ENCODE assay signal across 8 cellular contexts in genomic region chr2:160269803-160270570, GRCh38.
DNase-seq lines count a peak whose midpoint lies in the region; ATAC-seq and TF ChIP-seq lines count a peak whose summit lies in the region.

No MANE protein-coding gene starts in this region.

- H3K9ac ChIP-seq in HUES64 (ENCODE audit: low read depth, low read length) (peak overlapping the region; percentile 83), SK-N-SH (no peak overlapping the region)

- peak overlapping the region; percentile 15; the same call in 1 of the 2 replicates for H3K4me2 ChIP-seq in SK-N-SH

- H3K36me3 ChIP-seq in HUES64 (ENCODE audit: insufficient read depth, low read length) (peaks cover 12% of the 10 kb centered on the region), SK-N-SH (replicated peaks in 1 of 2; ENCODE audit: control insufficient read depth in 1 of 2, insufficient read depth in 2 of 2, low read length in 1 of 2) (peaks cover 42 to 45% of the 10 kb centered on the region in 2 experiments), cardiac muscle cell (peaks cover 3% of the 10 kb centered on the region), ovary (no peaks in the 10 kb centered on the region), thoracic aorta (no peaks in the 10 kb centered on the region)

- CTCF ChIA-PET in SK-N-SH (lab: Yijun Ruan, JAX): interaction anchor here (0.7 to 2.5 kb wide), 14 partner anchors 9 to 724 kb away, joined by 3 to 14 read pairs (median 4); no protein-coding TSS in a partner anchor

- H3K27ac Mint-ChIP-seq in activated naive CD8-positive, alpha-beta T cell treated with anti-CD3 and anti-CD28 coated beads, Interleukin-2, amount 10 ng/mL, durations not matched to agents 7 days and 5 days: peak overlapping the region; percentile 67

- POLR2A ChIA-PET in SK-N-SH (lab: Yijun Ruan, JAX): no interaction called here
- POLR2A ChIA-PET in activated naive CD8-positive, alpha-beta T cell treated with anti-CD3 and anti-CD28 coated beads, Interleukin-2, amount 10 ng/mL, durations not matched to agents 7 days and 5 days (lab: Charles Lee): interaction anchor here (1.2 kb wide), 1 partner anchor 18 kb away, joined by 3 read pairs; no protein-coding TSS in a partner anchor

- no peak overlapping the region for H2AFZ ChIP-seq in SK-N-SH (ENCODE audit: low read depth)

- H3K4me3 ChIP-seq in HUES64 (ENCODE audit: low read length) (peak overlapping the region; percentile 53), SK-N-SH (ENCODE audit: low read depth in 2 of 2, low read length in 1 of 2) (peak overlapping the region in 1 of 2 experiments; percentile 17; a peak in 1 of 4 replicates), cardiac muscle cell (peak overlapping the region; percentile 26), ovary (peak overlapping the region; percentile 46), thoracic aorta (peak overlapping the region; percentile 77)

- TF ChIP-seq EP300 in SK-N-SH (IDR thresholded peaks at IDR 0.05; ENCODE audit: borderline replicate concordance in 1 of 2, low read depth in 1 of 2, low read length in 1 of 2): peak in 1 of 2 experiments; percentile 21; a peak in 1 of 4 replicates
- TF ChIP-seq EP300 in ovary (IDR thresholded peaks at IDR 0.05): peak; percentile 30

- no peaks in the 10 kb centered on the region for H4K20me1 ChIP-seq in SK-N-SH (ENCODE audit: insufficient read depth)

- peak overlapping the region; percentile 82 for H3K27ac ChIP-seq in HUES64 (ENCODE audit: low read depth, low read length)
- peak overlapping the region in 1 of 2 experiments; percentile 56; a peak in 3 of 4 replicates for H3K27ac ChIP-seq in SK-N-SH (ENCODE audit: low read depth in 2 of 2, low read length in 1 of 2)
- H3K27ac ChIP-seq in cardiac muscle cell: peak overlapping the region; percentile 100
- peak overlapping the region; percentile 47 to 94 for H3K27ac ChIP-seq in ovary
- H3K27ac ChIP-seq in thoracic aorta: peak overlapping the region; percentile 96 to 98

- H3K4me1 ChIP-seq in HUES64 (ENCODE audit: insufficient read depth, low read length) (peaks cover 26% of the 10 kb centered on the region), SK-N-SH (ENCODE audit: control insufficient read depth in 1 of 2, insufficient read depth in 2 of 2, low read depth in 1 of 2, low read length in 1 of 2) (peaks cover 6 to 14% of the 10 kb centered on the region in 2 experiments), cardiac muscle cell (ENCODE audit: low read depth) (peaks cover 67% of the 10 kb centered on the region), ovary (ENCODE audit: insufficient read depth) (peaks cover 11% of the 10 kb centered on the region), thoracic aorta (ENCODE audit: control insufficient read depth in 1 of 2, low read depth in 2 of 2) (peaks cover 27 to 40% of the 10 kb centered on the region in 2 donors)

- H3K36me3 Mint-ChIP-seq in activated naive CD8-positive, alpha-beta T cell treated with anti-CD3 and anti-CD28 coated beads, Interleukin-2, amount 10 ng/mL, durations not matched to agents 7 days and 5 days: peaks cover 30% of the 10 kb centered on the region

- no peaks in the 10 kb centered on the region for H3K9me2 ChIP-seq in SK-N-SH

- TF ChIP-seq CTCF in SK-N-SH (IDR thresholded peaks at IDR 0.05) (peak; percentile 41), cardiac muscle cell (IDR thresholded peaks at IDR 0.05; ENCODE audit: low read depth, low read length) (peak; percentile 68), ovary (IDR thresholded peaks at IDR 0.05) (peak; percentile 50 to 88 (median 84)), thoracic aorta (IDR thresholded peaks at IDR 0.05) (peak; percentile 66)

- H3K79me2 ChIP-seq in SK-N-SH (ENCODE audit: insufficient read depth): no peaks in the 10 kb centered on the region

- peaks cover 22% of the 10 kb centered on the region for H3K4me1 Mint-ChIP-seq in activated naive CD8-positive, alpha-beta T cell treated with anti-CD3 and anti-CD28 coated beads, Interleukin-2, amount 10 ng/mL, durations not matched to agents 7 days and 5 days

- peaks cover 5% of the 10 kb centered on the region for H3K27me3 Mint-ChIP-seq in activated naive CD8-positive, alpha-beta T cell treated with anti-CD3 and anti-CD28 coated beads, Interleukin-2, amount 10 ng/mL, durations not matched to agents 7 days and 5 days

- H3K9me3 ChIP-seq in HUES64 (ENCODE audit: insufficient read depth, low read depth, low read length) (no peaks in the 10 kb centered on the region), SK-N-SH (no peaks in the 10 kb centered on the region), cardiac muscle cell (ENCODE audit: low read depth) (no peaks in the 10 kb centered on the region), ovary (no peaks in the 10 kb centered on the region), thoracic aorta (no peaks in the 10 kb centered on the region)

- intact Hi-C loops in ovary (cut with DNase I): loop anchor here in 1 of 4 donors (10.0 kb wide), 1 partner anchor 155 kb away; no protein-coding TSS in a partner anchor

- peaks cover 45% of the 10 kb centered on the region for H3F3A ChIP-seq in SK-N-SH (replicated peaks; ENCODE audit: insufficient read depth)

- peak overlapping the region; percentile 76 for H3K4me3 Mint-ChIP-seq in activated naive CD8-positive, alpha-beta T cell treated with anti-CD3 and anti-CD28 coated beads, Interleukin-2, amount 10 ng/mL, durations not matched to agents 7 days and 5 days

- TF ChIP-seq RAD21 in SK-N-SH (IDR thresholded peaks at IDR 0.05; ENCODE audit: low read length): no peak

- DNase-seq in DMS 273 (lab: John Stamatoyannopoulos, UW; ENCODE audit: unreplicated experiment) (peak; percentile 93), SK-N-SH (peak; percentile 76), cardiac muscle cell (ENCODE audit: low read depth in 1 of 2, low spot score in 1 of 2) (peak; percentile 97 to 98), ovary (peak; percentile 94 to 97 (median 95)), thoracic aorta (ENCODE audit: low spot score) (peak; percentile 59)
- peak; percentile 72 for DNase-seq in activated naive CD8-positive, alpha-beta T cell treated with anti-CD3 and anti-CD28 coated beads, Interleukin-2, amount 10 ng/mL, durations not matched to agents 7 days and 5 days

- ATAC-seq in GM21515 (IDR thresholded peaks at IDR 0.05; ENCODE audit: unreplicated experiment) (peak; percentile 87), thoracic aorta (ENCODE audit: insufficient number of reproducible peaks, low FRiP score, low read depth) (peak; percentile 83)
- ATAC-seq in activated naive CD8-positive, alpha-beta T cell treated with anti-CD3 and anti-CD28 coated beads, Interleukin-2, amount 10 ng/mL, durations not matched to agents 7 days and 5 days (ENCODE audit: low read depth): peak; percentile 87

- TF ChIP-seq POLR2A in ovary (IDR thresholded peaks at IDR 0.05): peak; percentile 32

- H3K27me3 ChIP-seq in HUES64 (ENCODE audit: insufficient read depth, low read length): peaks cover 11% of the 10 kb centered on the region
- H3K27me3 ChIP-seq in SK-N-SH (ENCODE audit: insufficient read depth): no peaks in the 10 kb centered on the region
- H3K27me3 ChIP-seq in cardiac muscle cell: no peaks in the 10 kb centered on the region
- no peaks in the 10 kb centered on the region for H3K27me3 ChIP-seq in ovary
- H3K27me3 ChIP-seq in thoracic aorta (replicated peaks; ENCODE audit: insufficient read depth): no peaks in the 10 kb centered on the region

- WGBS in HUES64: 3% methylated on average over 53 of the region's 53 CpGs
- WGBS in SK-N-SH (ENCODE audit: low lambda C conversion rate): 65% methylated on average over 33 of the region's 53 CpGs
- 0 to 1% (median 1%) methylated on average over 41 to 53 of the region's 53 CpGs for WGBS in ovary, 3 donors

- H3K9me3 Mint-ChIP-seq in activated naive CD8-positive, alpha-beta T cell treated with anti-CD3 and anti-CD28 coated beads, Interleukin-2, amount 10 ng/mL, durations not matched to agents 7 days and 5 days: no peaks in the 10 kb centered on the region

TF ChIP-seq in SK-N-SH, 30 proteins besides CTCF, POLR2A, EP300 and RAD21 (continues in another document):
- no peak for TF ChIP-seq RFX5 (IDR thresholded peaks at IDR 0.05; ENCODE audit: low read length)
- peak; percentile 54 for TF ChIP-seq NFIC (IDR thresholded peaks at IDR 0.05; ENCODE audit: borderline replicate concordance)
- TF ChIP-seq REST (IDR thresholded peaks at IDR 0.05; ENCODE audit: low read depth, low read length): no peak
- TF ChIP-seq MAX (IDR thresholded peaks at IDR 0.05; ENCODE audit: low read depth): peak; percentile 65; the same call in 1 of the 2 replicates
- TF ChIP-seq RCOR1 (IDR thresholded peaks at IDR 0.05; ENCODE audit: low read length): no peak
- no peak for TF ChIP-seq MXI1 (IDR thresholded peaks at IDR 0.05; ENCODE audit: low read depth, low read length)
- no peak for TF ChIP-seq MEF2A (IDR thresholded peaks at IDR 0.05; ENCODE audit: borderline replicate concordance, low read depth)
